In the genomic region with DNA sequence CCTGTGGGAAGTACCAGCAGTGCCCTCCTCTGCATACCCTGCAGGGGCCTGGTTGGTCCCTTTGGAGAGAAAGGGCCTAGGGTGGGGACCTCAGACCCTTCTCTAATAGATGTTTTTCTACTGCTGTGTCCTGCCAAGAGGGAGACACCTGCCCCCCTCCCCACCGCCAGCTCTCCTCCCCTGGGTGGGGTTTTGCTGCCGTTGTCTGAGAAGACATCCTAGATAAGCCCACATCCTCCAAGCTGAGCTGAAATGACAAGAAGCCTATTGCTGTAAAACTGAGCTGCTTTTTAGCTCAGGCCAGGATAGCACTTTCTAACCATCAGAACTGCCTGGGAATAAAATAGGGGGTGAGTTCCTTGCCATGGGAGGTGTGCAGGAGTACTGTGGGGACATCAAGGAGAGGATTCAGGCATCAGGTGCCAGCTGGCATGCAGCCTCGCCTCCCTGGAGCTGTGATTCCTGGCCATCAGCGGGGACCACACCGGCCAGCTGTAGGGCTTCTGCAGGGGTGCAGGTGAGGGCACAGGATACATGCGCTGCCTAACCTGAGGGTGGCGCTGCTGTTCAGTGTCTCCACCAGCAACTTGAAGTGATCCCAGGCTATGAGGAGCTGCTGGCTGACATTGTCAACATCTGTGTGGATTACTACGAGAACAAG, we compare ENCODE assay signal across 9 cellular contexts. TPM values are rescaled to one million over a fixed set of nuclear protein-coding genes. Genes with fewer than 3 reads are reported as not detected.
DNase-seq lines count a peak whose midpoint lies in the region; ATAC-seq and TF ChIP-seq lines count a peak whose summit lies in the region.
"Had no signal": no experiment of that assay in that cellular context is flagged by ENCODE, and none has a peak within 500 bp of the region (broad histone marks: within the 10 kb centered on the region; RNA-seq: fewer than 3 reads in every experiment).

No MANE protein-coding gene starts in this region.

- H2AFZ ChIP-seq in PC-9 = no peak overlapping the region

- H3K4me3 ChIP-seq in PC-9 = no peak overlapping the region
- peak overlapping the region; percentile 50 for H3K4me3 ChIP-seq in naive thymus-derived CD4-positive, alpha-beta T cell (ENCODE audit: low read length)

- intact Hi-C loops in PC-9 (cut with micrococcal nuclease; ENCODE audit: unreplicated experiment) = no loop called here
- intact Hi-C loops in naive thymus-derived CD4-positive, alpha-beta T cell (cut with micrococcal nuclease) = loop anchor here (1.0 to 10.0 kb wide), 10 partner anchors 9 to 389 kb away; partner anchors contain the start of gene CYFIP2 (in 1 of the 2)

- BruUV-seq in PC-9 (replicated peaks; lab: Mats Ljungman, UMichigan) = no TSS peak

- POLR2A ChIA-PET in PC-9 (lab: Charles Lee; ENCODE audit: unreplicated experiment) = interaction anchor here (0.6 kb wide), 1 partner anchor 935 kb away, joined by 4 read pairs; no protein-coding TSS in a partner anchor
- POLR2A ChIA-PET in naive thymus-derived CD4-positive, alpha-beta T cell (lab: Charles Lee) = interaction anchor here (0.6 to 5.8 kb wide), 25 partner anchors 9 to 579 kb away, joined by 3 to 56 read pairs (median 5); partner anchors contain the start of genes CYFIP2, ITK and MED7

- no peaks in the 10 kb centered on the region for H3K9me3 Mint-ChIP-seq in activated naive CD4-positive, alpha-beta T cell treated with anti-CD3 and anti-CD28 coated beads, Interleukin-2, amount 50 U/mL, for 72 hours
- H3K9me3 Mint-ChIP-seq in naive thymus-derived CD4-positive, alpha-beta T cell = no peaks in the 10 kb centered on the region

- no peaks in the 10 kb centered on the region for H3K79me2 ChIP-seq in PC-9 (ENCODE audit: low read depth)

- H3K27ac ChIP-seq in PC-9 = no peak overlapping the region
- H3K27ac ChIP-seq in naive thymus-derived CD4-positive, alpha-beta T cell (ENCODE audit: low read depth, low read length) = peak overlapping the region; percentile 62

- H4K20me1 ChIP-seq in PC-9 (ENCODE audit: insufficient read depth) = no peaks in the 10 kb centered on the region

- H3K9me2 ChIP-seq in PC-9 (ENCODE audit: insufficient read depth) = no peaks in the 10 kb centered on the region

- H3K4me3 Mint-ChIP-seq in naive thymus-derived CD4-positive, alpha-beta T cell = peak overlapping the region; percentile 71 to 89 (median 82)

- H3K36me3 ChIP-seq in PC-9 (ENCODE audit: low read depth) = no peaks in the 10 kb centered on the region
- H3K36me3 ChIP-seq in naive thymus-derived CD4-positive, alpha-beta T cell (ENCODE audit: control insufficient read depth in 2 of 3, insufficient read depth in 3 of 3, low read length in 3 of 3) = peaks cover 5 to 62% (median 14%) of the 10 kb centered on the region in 3 experiments

- H3K27me3 Mint-ChIP-seq in naive thymus-derived CD4-positive, alpha-beta T cell = no peaks in the 10 kb centered on the region

- H3K4me1 ChIP-seq in PC-9 (replicated peaks; ENCODE audit: insufficient read depth) = no peaks in the 10 kb centered on the region
- H3K4me1 ChIP-seq in naive thymus-derived CD4-positive, alpha-beta T cell (ENCODE audit: control insufficient read depth in 2 of 2, insufficient read depth in 2 of 2, low read length in 2 of 2) = peaks cover 51 to 56% of the 10 kb centered on the region in 2 donors

- no peaks in the 10 kb centered on the region for H3K9me3 ChIP-seq in PC-9 (ENCODE audit: insufficient read depth, low read depth)
- H3K9me3 ChIP-seq in naive thymus-derived CD4-positive, alpha-beta T cell (ENCODE audit: control insufficient read depth in 2 of 3, low read length in 3 of 3) = no peaks in the 10 kb centered on the region

- DNase-seq in Daoy (ENCODE audit: low read depth) = peak; percentile 24
- no peak for DNase-seq in PC-9
- DNase-seq in activated naive CD4-positive, alpha-beta T cell treated with anti-CD3 and anti-CD28 coated beads, Interleukin-2, amount 50 U/mL, for 72 hours (ENCODE audit: low spot score in 2 of 2) = peak in 1 of 2 donors; percentile 50
- peak; percentile 38 to 79 (median 67) for DNase-seq in naive thymus-derived CD4-positive, alpha-beta T cell
- DNase-seq in CD1c-positive myeloid dendritic cell (ENCODE audit: extremely low spot score) = no peak
- DNase-seq: KBM-7 had no signal

- H3K27ac Mint-ChIP-seq in activated naive CD4-positive, alpha-beta T cell treated with anti-CD3 and anti-CD28 coated beads, Interleukin-2, amount 50 U/mL, for 72 hours = peak overlapping the region; percentile 72 to 77
- H3K27ac Mint-ChIP-seq in naive thymus-derived CD4-positive, alpha-beta T cell = peak overlapping the region; percentile 83 to 97 (median 94)

- peak; percentile 41; the same call in 1 of the 2 replicates for TF ChIP-seq CTCF in PC-9 (conservative IDR thresholded peaks at IDR 0.05)

- H3F3A ChIP-seq in PC-9 (ENCODE audit: insufficient read depth, low read depth) = no peaks in the 10 kb centered on the region

- H3K36me3 Mint-ChIP-seq in activated naive CD4-positive, alpha-beta T cell treated with anti-CD3 and anti-CD28 coated beads, Interleukin-2, amount 50 U/mL, for 72 hours = peaks cover 19 to 68% of the 10 kb centered on the region in 2 donors
- peaks cover 22 to 54% (median 42%) of the 10 kb centered on the region in 5 donors for H3K36me3 Mint-ChIP-seq in naive thymus-derived CD4-positive, alpha-beta T cell

- peaks cover 48 to 74% (median 65%) of the 10 kb centered on the region in 7 donors for H3K4me1 Mint-ChIP-seq in naive thymus-derived CD4-positive, alpha-beta T cell

- H3K4me2 ChIP-seq in PC-9 = no peak overlapping the region

- ATAC-seq in activated naive CD4-positive, alpha-beta T cell treated with anti-CD3 and anti-CD28 coated beads, Interleukin-2, amount 50 U/mL, for 72 hours = peak; percentile 39 to 56
- peak; percentile 80 for ATAC-seq in naive thymus-derived CD4-positive, alpha-beta T cell
- ATAC-seq in GM21619 (IDR thresholded peaks at IDR 0.05; ENCODE audit: unreplicated experiment) (no peak), HG03139 (IDR thresholded peaks at IDR 0.05; ENCODE audit: unreplicated experiment) (no peak), HG03354 (IDR thresholded peaks at IDR 0.05; ENCODE audit: poor library complexity, severe bottlenecking, unreplicated experiment) (no peak)

- peaks cover 15% of the 10 kb centered on the region for H3K27me3 ChIP-seq in PC-9 (ENCODE audit: insufficient read depth, low read depth)
- no peaks in the 10 kb centered on the region for H3K27me3 ChIP-seq in naive thymus-derived CD4-positive, alpha-beta T cell (ENCODE audit: control insufficient read depth in 2 of 2, insufficient read depth in 2 of 2, low read length in 2 of 2)

- CTCF ChIA-PET in PC-9 (lab: Charles Lee) = interaction anchor here (0.6 kb wide), 1 partner anchor 439 kb away, joined by 3 read pairs; the partner anchor contains the start of gene LSM11
- CTCF ChIA-PET in naive thymus-derived CD4-positive, alpha-beta T cell (lab: Charles Lee) = interaction anchor here (0.6 to 2.5 kb wide), 25 partner anchors 11 to 439 kb away, joined by 3 to 26 read pairs (median 3); no protein-coding TSS in a partner anchor

RNA-seq across cellular contexts. Expression of gene CYFIP2, which starts 37.9 kb away (rescaled TPM):
- total RNA-seq in Daoy (2014; rRNA removed; shearing (Covaris generic)) = 7.6 and 8.5 TPM in 2 replicates
- total RNA-seq in PC-9 (2021) = not detected in 2 replicates
- 100 to 1,000 TPM; 335 to 493 TPM for total RNA-seq in activated naive CD4-positive, alpha-beta T cell treated with anti-CD3 and anti-CD28 coated beads, Interleukin-2, amount 50 U/mL, for 72 hours
- total RNA-seq in naive thymus-derived CD4-positive, alpha-beta T cell = 100 to 1,000 TPM; 386 to 449 (median 401) TPM
- 100 to 1,000 TPM; 522 to 755 TPM for polyA plus RNA-seq in naive thymus-derived CD4-positive, alpha-beta T cell

Comparison
In these comparisons a context has a peak if more than half of its experiments do, and no peak if none do; other contexts are left out.
1. DNase-seq: peak in Daoy (single experiment) and naive thymus-derived CD4-positive, alpha-beta T cell (9 of 9); none in PC-9 (0 of 2) and CD1c-positive myeloid dendritic cell (single experiment).
2. ATAC-seq: peak in activated naive CD4-positive, alpha-beta T cell treated with anti-CD3 and anti-CD28 coated beads, Interleukin-2, amount 50 U/mL, for 72 hours (2 of 2) and naive thymus-derived CD4-positive, alpha-beta T cell (single experiment); none in GM21619 (single experiment), HG03139 (single experiment) and HG03354 (single experiment).
3. RNA of gene CYFIP2, which starts 37.9 kb away (total RNA-seq): 335 to 493 TPM in activated naive CD4-positive, alpha-beta T cell treated with anti-CD3 and anti-CD28 coated beads, Interleukin-2, amount 50 U/mL, for 72 hours and 386 to 449 TPM in naive thymus-derived CD4-positive, alpha-beta T cell; 7.6 to 8.5 TPM in Daoy and not detected in PC-9; every median in the first group is over 10 times any median in the second.